ENCODE assay signal across 25 cellular contexts in the genomic region with DNA sequence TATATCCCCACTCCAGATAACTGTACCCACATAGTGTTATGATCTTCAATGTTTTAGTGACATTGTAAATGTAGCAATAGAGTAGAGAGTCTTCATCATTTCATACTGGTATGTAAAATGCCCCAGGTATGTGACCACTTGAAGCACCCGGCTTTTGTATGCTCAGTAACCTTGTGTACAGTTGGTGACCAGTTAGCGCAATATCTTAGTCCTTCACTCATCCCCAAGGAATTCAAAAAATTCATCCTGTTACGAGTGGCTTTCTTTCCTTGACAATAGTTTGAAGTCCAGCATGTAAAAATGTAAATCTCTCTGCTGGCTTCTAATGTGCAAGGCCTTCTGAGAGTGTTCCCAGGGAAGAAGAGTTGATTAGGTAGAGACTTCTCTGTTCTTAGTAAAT.
DNase-seq lines count a peak whose midpoint lies in the region; ATAC-seq and TF ChIP-seq lines count a peak whose summit lies in the region.
"Had no signal": no experiment of that assay in that cellular context is flagged by ENCODE, and none has a peak within 500 bp of the region (broad histone marks: within the 10 kb centered on the region; RNA-seq: fewer than 3 reads in every experiment).

No MANE protein-coding gene starts in this region.

- DNase-seq in Caki2 (ENCODE audit: low read depth): peak; percentile 30
- DNase-seq in brain microvascular endothelial cell: peak; percentile 48
- DNase-seq in kidney tubule cell (ENCODE audit: low spot score): peak; percentile 75
- DNase-seq in ovary: no peak
- no peak for DNase-seq in central memory CD4-positive, alpha-beta T cell
- DNase-seq: activated CD8-positive, alpha-beta memory T cell treated with anti-CD3 and anti-CD28 coated beads, Interleukin-2, amount 50 U/mL, for 4 hours; activated gamma-delta T cell treated with Interleukin-2 at 50 U/mL for 16 hours; aorta; COR-L47; dorsolateral prefrontal cortex; GF-D8; GOT3; hippocampal formation; KBM-7; left cardiac atrium; mucosa of descending colon; NCI-H1105 treated with DMSO at 0.1 percent for 48 hours; occipital lobe; T-helper 2 cell had no signal

- TF ChIP-seq CTCF in brain microvascular endothelial cell (IDR thresholded peaks at IDR 0.05; ENCODE audit: low read depth, low read length, missing control alignments) (no peak), ovary (IDR thresholded peaks at IDR 0.05) (no peak)

- no peaks in the 10 kb centered on the region for H3K36me3 ChIP-seq in brain microvascular endothelial cell (replicated peaks)
- no peaks in the 10 kb centered on the region for H3K36me3 ChIP-seq in ovary
- H3K36me3 ChIP-seq: esophagus muscularis mucosa had no signal

- no peak overlapping the region for H3K27ac ChIP-seq in brain microvascular endothelial cell
- no peak overlapping the region for H3K27ac ChIP-seq in ovary
- H3K27ac ChIP-seq: dorsolateral prefrontal cortex, esophagus muscularis mucosa had no signal

- H3K9me3 ChIP-seq in ovary: no peaks in the 10 kb centered on the region
- H3K9me3 ChIP-seq: esophagus muscularis mucosa, mucosa of descending colon had no signal

- H3K4me1 ChIP-seq in ovary (ENCODE audit: insufficient read depth): no peaks in the 10 kb centered on the region
- H3K4me1 ChIP-seq: esophagus muscularis mucosa had no signal

- H3K4me3 ChIP-seq in brain microvascular endothelial cell (ENCODE audit: low read depth, low read length) (no peak overlapping the region), ovary (no peak overlapping the region)
- H3K4me3 ChIP-seq: dorsolateral prefrontal cortex, esophagus muscularis mucosa, mucosa of descending colon had no signal

- TF ChIP-seq EP300 in Ishikawa (IDR thresholded peaks at IDR 0.05; ENCODE audit: borderline replicate concordance) (no peak), ovary (IDR thresholded peaks at IDR 0.05) (no peak)

- ATAC-seq in HG02973 (IDR thresholded peaks at IDR 0.05; ENCODE audit: unreplicated experiment): no peak
- no peak for ATAC-seq in HG03025 (IDR thresholded peaks at IDR 0.05; ENCODE audit: low FRiP score, unreplicated experiment)
- ATAC-seq: activated CD4-positive, CD25-positive, alpha-beta regulatory T cell treated with anti-CD3 and anti-CD28 coated beads, Interleukin-2, amount 50 U/mL, for 24 hours; left cardiac atrium; mucosa of descending colon; Right ventricle myocardium inferior had no signal

- 58 to 68% (median 68%) methylated on average over 3 of the region's 3 CpGs for WGBS in ovary, 3 donors

- in situ Hi-C loops in Caki2 (cut with HindIII; ENCODE audit: low pct_unique_long_range_greater_than_20kb, low sequenced_read_pairs): no loop called here
- in situ Hi-C loops in brain microvascular endothelial cell (cut with HindIII; ENCODE audit: low pct_ligation_motif_present, low sequenced_read_pairs): no loop called here

- intact Hi-C loops in ovary (cut with DNase I): loop anchor here in 2 of 4 donors (10.0 kb wide), 2 partner anchors 135 to 145 kb away; a partner anchor contains a TSS

- H3K27me3 ChIP-seq in brain microvascular endothelial cell (replicated peaks) (no peaks in the 10 kb centered on the region), ovary (no peaks in the 10 kb centered on the region)
- H3K27me3 ChIP-seq: esophagus muscularis mucosa had no signal

- TF ChIP-seq RAD21 in Ishikawa (IDR thresholded peaks at IDR 0.05; ENCODE audit: low read depth): no peak

- TF ChIP-seq POLR2A in ovary (IDR thresholded peaks at IDR 0.05): no peak

TF ChIP-seq in Ishikawa, 13 proteins besides CTCF, POLR2A, EP300 and RAD21:
- TF ChIP-seq ZBTB7A (IDR thresholded peaks at IDR 0.05; ENCODE audit: low read depth) (no peak), TEAD4 (IDR thresholded peaks at IDR 0.05) (peak; percentile 39; the same call in 1 of the 2 replicates)

Comparison
In these comparisons a context has a peak if more than half of its experiments do, and no peak if none do; other contexts are left out.
1. DNase-seq: peak in Caki2 (single experiment), brain microvascular endothelial cell (single experiment) and kidney tubule cell (single experiment); none in ovary (0 of 5) and central memory CD4-positive, alpha-beta T cell (single experiment).